ENCODE assay signal across 8 cellular contexts in genomic region chr19:14536926-14537692, GRCh38. TPM values are rescaled to one million over a fixed set of nuclear protein-coding genes. Genes with fewer than 3 reads are reported as not detected.
DNase-seq lines count a peak whose midpoint lies in the region; ATAC-seq and TF ChIP-seq lines count a peak whose summit lies in the region.

No MANE protein-coding gene starts in this region.

- ATAC-seq in left lung (peak; percentile 90), GM21723 (IDR thresholded peaks at IDR 0.05; ENCODE audit: unreplicated experiment) (no peak), HG03175 (IDR thresholded peaks at IDR 0.05; ENCODE audit: unreplicated experiment) (no peak)

- intact Hi-C loops in left lung (cut with DNase I) (no loop called here), tibial artery (cut with DNase I; ENCODE audit: low total_unique reads) (no loop called here)

- TF ChIP-seq POLR2A in Peyer's patch (IDR thresholded peaks at IDR 0.05): peak; percentile 15 to 56

- H3K9ac ChIP-seq in ES-I3 (ENCODE audit: low read depth, low read length): peak overlapping the region; percentile 32; the same call in 1 of the 2 replicates

- H3K36me3 ChIP-seq in ES-I3 (ENCODE audit: insufficient read depth, low read length): no peaks in the 10 kb centered on the region
- no peaks in the 10 kb centered on the region for H3K36me3 ChIP-seq in Peyer's patch
- no peaks in the 10 kb centered on the region for H3K36me3 ChIP-seq in left lung
- H3K36me3 ChIP-seq in tibial artery: no peaks in the 10 kb centered on the region
- peaks cover 3% of the 10 kb centered on the region for H3K36me3 ChIP-seq in effector memory CD4-positive, alpha-beta T cell (ENCODE audit: control insufficient read depth, insufficient read depth, low read length)

- H3K9me3 ChIP-seq in ES-I3 (ENCODE audit: control insufficient read depth, insufficient read depth, low read length) (no peaks in the 10 kb centered on the region), Peyer's patch (no peaks in the 10 kb centered on the region), left lung (no peaks in the 10 kb centered on the region), tibial artery (no peaks in the 10 kb centered on the region)
- no peaks in the 10 kb centered on the region for H3K9me3 ChIP-seq in effector memory CD4-positive, alpha-beta T cell (ENCODE audit: control insufficient read depth, low read length)

- DNase-seq in Peyer's patch (peak in 2 of 3 donors; percentile 89 to 92), cerebellar cortex (ENCODE audit: low spot score) (peak; percentile 79), left lung (peak; percentile 86 to 89), tibial artery (peak; percentile 51 to 80)
- no peak for DNase-seq in effector memory CD4-positive, alpha-beta T cell

- TF ChIP-seq CTCF in Peyer's patch (IDR thresholded peaks at IDR 0.05): no peak
- no peak for TF ChIP-seq CTCF in left lung (IDR thresholded peaks at IDR 0.05)
- TF ChIP-seq CTCF in tibial artery (IDR thresholded peaks at IDR 0.05): no peak

- H3K27me3 ChIP-seq in Peyer's patch (no peaks in the 10 kb centered on the region), left lung (no peaks in the 10 kb centered on the region), tibial artery (no peaks in the 10 kb centered on the region)
- H3K27me3 ChIP-seq in effector memory CD4-positive, alpha-beta T cell (replicated peaks; ENCODE audit: control insufficient read depth, insufficient read depth, low read length, poor library complexity, severe bottlenecking): no peaks in the 10 kb centered on the region

- peak overlapping the region in 3 of 4 donors; percentile 17 to 78 (median 48) for H3K27ac ChIP-seq in Peyer's patch
- H3K27ac ChIP-seq in left lung: peak overlapping the region in 1 of 2 donors; percentile 33
- no peak overlapping the region for H3K27ac ChIP-seq in tibial artery
- H3K27ac ChIP-seq in effector memory CD4-positive, alpha-beta T cell (ENCODE audit: insufficient read depth, low read length, poor library complexity, severe bottlenecking): no peak overlapping the region

- peak overlapping the region in 2 of 4 donors; percentile 35 to 47 for H3K4me3 ChIP-seq in Peyer's patch
- peak overlapping the region in 1 of 2 donors; percentile 23 for H3K4me3 ChIP-seq in left lung
- peak overlapping the region in 1 of 2 donors; percentile 33 for H3K4me3 ChIP-seq in tibial artery
- H3K4me3 ChIP-seq in effector memory CD4-positive, alpha-beta T cell (ENCODE audit: insufficient read depth, low read depth, low read length, poor library complexity, severe bottlenecking): no peak overlapping the region

- H3K4me1 ChIP-seq in ES-I3 (ENCODE audit: insufficient read depth, low read length): peaks cover 8% of the 10 kb centered on the region
- H3K4me1 ChIP-seq in Peyer's patch: peaks cover 0 to 10% (median 0%) of the 10 kb centered on the region in 4 donors
- peaks cover 0 to 15% of the 10 kb centered on the region in 2 donors for H3K4me1 ChIP-seq in left lung
- H3K4me1 ChIP-seq in tibial artery: peaks cover 0 to 5% (median 1%) of the 10 kb centered on the region in 4 donors
- peaks cover 5% of the 10 kb centered on the region for H3K4me1 ChIP-seq in effector memory CD4-positive, alpha-beta T cell (ENCODE audit: control insufficient read depth, insufficient read depth, low read length, poor library complexity, severe bottlenecking)

RNA-seq across cellular contexts. Expression of gene TECR, which starts 7.7 kb away (rescaled TPM):
- 100 to 1,000 TPM in 1 of 4 donors, 10 to 100 TPM in 3; 24.8 to 103 (median 78.7) TPM for total RNA-seq in Peyer's patch
- total RNA-seq in left lung: 100 to 1,000 TPM; 119 to 122 TPM

RNA-seq across cellular contexts. Expression of gene DNAJB1, which starts 18.9 kb away (rescaled TPM):
- total RNA-seq in Peyer's patch (10 to 100 TPM; 34.5 to 60.2 (median 54.1) TPM), left lung (100 to 1,000 TPM; 107 to 110 TPM)

RNA-seq across cellular contexts. Expression of gene NDUFB7, which starts 34.8 kb away (rescaled TPM):
- total RNA-seq in Peyer's patch: 100 to 1,000 TPM; 275 to 432 (median 358) TPM
- 100 to 1,000 TPM; 112 to 125 TPM for total RNA-seq in left lung

RNA-seq across cellular contexts. Expression of gene GIPC1, which starts 41.2 kb away (rescaled TPM):
- total RNA-seq in Peyer's patch: 10 to 100 TPM; 45.8 to 68.5 (median 65.2) TPM
- total RNA-seq in left lung: 100 to 1,000 TPM; 120 to 154 TPM

RNA-seq across cellular contexts. Expression of gene CLEC17A, which starts 45.8 kb away (rescaled TPM):
- total RNA-seq in Peyer's patch (10 to 100 TPM in 1 of 4 donors, 1 to 10 TPM in 1, not detected in 2; 1.3 to 12.4 TPM), left lung (under 1 TPM in 1 of 2 donors, not detected in 1; 0.16 TPM)

Comparison
In these comparisons a context has a peak if more than half of its experiments do, and no peak if none do; other contexts are left out.
1. DNase-seq: peak in Peyer's patch (2 of 3), cerebellar cortex (single experiment), left lung (2 of 2) and tibial artery (2 of 2); none in effector memory CD4-positive, alpha-beta T cell (0 of 3).
2. H3K27ac ChIP-seq: peak in Peyer's patch (3 of 4); none in tibial artery (0 of 2) and effector memory CD4-positive, alpha-beta T cell (single experiment).